10 cellular contexts compared by ENCODE assay signal in genomic region chr11:113778111-113778910, GRCh38. TPM values are rescaled to one million over a fixed set of nuclear protein-coding genes. Genes with fewer than 3 reads are reported as not detected.
DNase-seq lines count a peak whose midpoint lies in the region; ATAC-seq and TF ChIP-seq lines count a peak whose summit lies in the region.
"Had no signal": no experiment of that assay in that cellular context is flagged by ENCODE, and none has a peak within 500 bp of the region (broad histone marks: within the 10 kb centered on the region; RNA-seq: fewer than 3 reads in every experiment).

No MANE protein-coding gene starts in this region.

- BruUV-seq in PC-3 (replicated peaks; lab: Mats Ljungman, UMichigan), result no TSS peak

- no peaks in the 10 kb centered on the region for H3K36me3 ChIP-seq in PC-3 (ENCODE audit: low read depth, low read length)

- peaks cover 8% of the 10 kb centered on the region; the same call in 1 of the 2 replicates for H3K4me1 ChIP-seq in PC-3 (ENCODE audit: insufficient read depth, low read length)

- H3K9me3 ChIP-seq in PC-3 (ENCODE audit: low read length), result no peaks in the 10 kb centered on the region

- H4K20me1 ChIP-seq in PC-3 (ENCODE audit: low read length), result no peaks in the 10 kb centered on the region

- H2AFZ ChIP-seq in PC-3 (ENCODE audit: low read length), result peak overlapping the region; percentile 67

- peaks cover 2% of the 10 kb centered on the region for H3K79me2 ChIP-seq in PC-3 (ENCODE audit: low read length)

- DNase-seq in EH (ENCODE audit: low read depth) (peak; percentile 46), PC-3 (peak; percentile 84), fibroblast of mammary gland (ENCODE audit: low read depth) (peak; percentile 12), osteocyte (ENCODE audit: extremely low spot score, unreplicated experiment) (no peak), erythroblast (lab: John Stamatoyannopoulos, UW) (no peak)
- DNase-seq in activated effector memory CD4-positive, alpha-beta T cell treated with Interleukin-2 at 50 U/mL for 16 hours, result no peak
- DNase-seq: retina had no signal

- H3F3A ChIP-seq in PC-3 (ENCODE audit: low read length, unreplicated experiment), result no peaks in the 10 kb centered on the region

- no peak overlapping the region for H3K9ac ChIP-seq in PC-3 (ENCODE audit: low read length)

- H3K36me3 Mint-ChIP-seq in osteocyte (ENCODE audit: unreplicated experiment), result no peaks in the 10 kb centered on the region

- no peaks in the 10 kb centered on the region for H3K27me3 ChIP-seq in PC-3 (ENCODE audit: low read length)

- intact Hi-C loops in PC-3 (cut with micrococcal nuclease), result no loop called here

- TF ChIP-seq CTCF in PC-3 (conservative IDR thresholded peaks at IDR 0.05; ENCODE audit: low read depth, low read length), result no peak
- TF ChIP-seq CTCF in fibroblast of mammary gland (conservative IDR thresholded peaks at IDR 0.05; ENCODE audit: control insufficient read depth, insufficient read depth, low read depth, low read length), result no peak
- TF ChIP-seq CTCF in osteocyte (IDR thresholded peaks at IDR 0.05), result no peak

- peak overlapping the region; percentile 32 for H3K27ac Mint-ChIP-seq in osteocyte (ENCODE audit: unreplicated experiment)

- peaks cover 10% of the 10 kb centered on the region for H3K4me1 Mint-ChIP-seq in osteocyte (ENCODE audit: unreplicated experiment)

- no peak overlapping the region for H3K27ac ChIP-seq in PC-3 (ENCODE audit: low read length)

- POLR2A ChIA-PET in PC-3 (lab: Charles Lee; ENCODE audit: unreplicated experiment), result no interaction called here

- H3K9me2 ChIP-seq in PC-3 (replicated peaks; ENCODE audit: low read length), result no peaks in the 10 kb centered on the region

- peak overlapping the region; percentile 78 for H3K4me2 ChIP-seq in PC-3 (ENCODE audit: low read length)

- TF ChIP-seq POLR2A in erythroblast (IDR thresholded peaks at IDR 0.05; ENCODE audit: low read length), result no peak

- H3K4me3 Mint-ChIP-seq in osteocyte (ENCODE audit: unreplicated experiment), result peak overlapping the region; percentile 46

- CTCF ChIA-PET in PC-3 (lab: Charles Lee), result no interaction called here

- ATAC-seq in PC-3, result peak; percentile 58
- ATAC-seq in GM18519 (IDR thresholded peaks at IDR 0.05; ENCODE audit: low FRiP score, unreplicated experiment), result no peak
- no peak for ATAC-seq in GM21515 (IDR thresholded peaks at IDR 0.05; ENCODE audit: unreplicated experiment)
- ATAC-seq: GM12878 had no signal

- H3K4me3 ChIP-seq in PC-3 (ENCODE audit: low read length), result peak overlapping the region; percentile 55
- H3K4me3 ChIP-seq in fibroblast of mammary gland (ENCODE audit: control insufficient read depth, low read depth, low read length), result no peak overlapping the region
- H3K4me3 ChIP-seq: GM12878 had no signal

- H3K9me3 Mint-ChIP-seq in osteocyte (ENCODE audit: unreplicated experiment), result no peaks in the 10 kb centered on the region

- H3K27me3 Mint-ChIP-seq in osteocyte (ENCODE audit: unreplicated experiment), result peaks cover 65% of the 10 kb centered on the region

RNA-seq across cellular contexts. Expression of gene CLDN25, which starts 1.3 kb away (rescaled TPM):
- total RNA-seq in PC-3 (2014; rRNA removed) (not detected in 2 replicates), osteocyte (not detected in 2 replicates)
- total RNA-seq: GM12878 had no signal

RNA-seq across cellular contexts. Expression of gene ZW10, which starts 4.8 kb away (rescaled TPM):
- total RNA-seq in PC-3 (2014; rRNA removed), result 36.5 and 38.4 TPM in 2 replicates
- 14.3 and 14.7 TPM in 2 replicates for total RNA-seq in osteocyte

Comparison
In these comparisons a context has a peak if more than half of its experiments do, and no peak if none do; other contexts are left out.
1. DNase-seq: peak in EH (single experiment), PC-3 (single experiment) and fibroblast of mammary gland (single experiment); none in osteocyte (single experiment), erythroblast (0 of 2) and activated effector memory CD4-positive, alpha-beta T cell treated with Interleukin-2 at 50 U/mL for 16 hours (single experiment).